14 cellular contexts compared by ENCODE assay signal in genomic region chr10:47339759-47340612, GRCh38. TPM values are rescaled to one million over a fixed set of nuclear protein-coding genes. Genes with fewer than 3 reads are reported as not detected.
DNase-seq lines count a peak whose midpoint lies in the region; ATAC-seq and TF ChIP-seq lines count a peak whose summit lies in the region.
"Had no signal": no experiment of that assay in that cellular context is flagged by ENCODE, and none has a peak within 500 bp of the region (broad histone marks: within the 10 kb centered on the region; RNA-seq: fewer than 3 reads in every experiment).

No MANE protein-coding gene starts in this region.

- intact Hi-C loops in mucosa of descending colon (cut with DNase I, micrococcal nuclease) (no loop called here), colonic mucosa (cut with DNase I) (no loop called here)
- intact Hi-C loops in activated T-helper 2 cell treated with anti-CD3 and anti-CD28 coated beads, Interferon-gamma antibody, Interleukin-2, Interleukin-4, amounts not matched to agents 10 μg/mL and 5 μg/mL and 100 μg/mL, durations not matched to agents 14 hours and 24 hours and 36 hours (cut with micrococcal nuclease), result no loop called here

- H3K27me3 ChIP-seq in colonic mucosa, result no peaks in the 10 kb centered on the region
- H3K27me3 ChIP-seq: uterus had no signal

- no peak overlapping the region for H3K4me3 Mint-ChIP-seq in activated T-helper 2 cell treated with anti-CD3 and anti-CD28 coated beads, Interferon-gamma antibody, Interleukin-2, Interleukin-4, amounts not matched to agents 10 μg/mL and 5 μg/mL and 100 μg/mL, durations not matched to agents 14 hours and 24 hours and 36 hours (ENCODE audit: low read depth)

- H3K4me3 ChIP-seq in mucosa of descending colon (no peak overlapping the region), colonic mucosa (no peak overlapping the region)
- H3K4me3 ChIP-seq: skin epidermis, uterus had no signal

- H3K27ac Mint-ChIP-seq in activated T-helper 2 cell treated with anti-CD3 and anti-CD28 coated beads, Interferon-gamma antibody, Interleukin-2, Interleukin-4, amounts not matched to agents 10 μg/mL and 5 μg/mL and 100 μg/mL, durations not matched to agents 14 hours and 24 hours and 36 hours, result no peak overlapping the region

- H3K4me1 ChIP-seq in mucosa of descending colon (ENCODE audit: low read depth) (peaks cover 4% of the 10 kb centered on the region), colonic mucosa (peaks cover 3% of the 10 kb centered on the region)
- H3K4me1 ChIP-seq: uterus had no signal

- ATAC-seq in HG03175 (IDR thresholded peaks at IDR 0.05; ENCODE audit: unreplicated experiment) (peak; percentile 9), mucosa of descending colon (peak; percentile 85), HG02970 (IDR thresholded peaks at IDR 0.05; ENCODE audit: low FRiP score, unreplicated experiment) (no peak)

- peaks cover 3% of the 10 kb centered on the region for H3K4me1 Mint-ChIP-seq in activated T-helper 2 cell treated with anti-CD3 and anti-CD28 coated beads, Interferon-gamma antibody, Interleukin-2, Interleukin-4, amounts not matched to agents 10 μg/mL and 5 μg/mL and 100 μg/mL, durations not matched to agents 14 hours and 24 hours and 36 hours (ENCODE audit: low read depth)

- H3K27ac ChIP-seq in colonic mucosa, result no peak overlapping the region
- H3K27ac ChIP-seq: C4-2B, skin epidermis, uterus had no signal

- H3K36me3 Mint-ChIP-seq in activated T-helper 2 cell treated with anti-CD3 and anti-CD28 coated beads, Interferon-gamma antibody, Interleukin-2, Interleukin-4, amounts not matched to agents 10 μg/mL and 5 μg/mL and 100 μg/mL, durations not matched to agents 14 hours and 24 hours and 36 hours (ENCODE audit: low read depth), result no peaks in the 10 kb centered on the region

- no peaks in the 10 kb centered on the region for H3K9me3 Mint-ChIP-seq in activated T-helper 2 cell treated with anti-CD3 and anti-CD28 coated beads, Interferon-gamma antibody, Interleukin-2, Interleukin-4, amounts not matched to agents 10 μg/mL and 5 μg/mL and 100 μg/mL, durations not matched to agents 14 hours and 24 hours and 36 hours

- no peak overlapping the region for H3K9ac ChIP-seq in colonic mucosa (ENCODE audit: low read depth in 2 of 2, low read length in 2 of 2)

- H3K36me3 ChIP-seq in mucosa of descending colon (ENCODE audit: low read depth), result no peaks in the 10 kb centered on the region
- H3K36me3 ChIP-seq in colonic mucosa, result no peaks in the 10 kb centered on the region
- H3K36me3 ChIP-seq: uterus had no signal

- TF ChIP-seq CTCF in mucosa of descending colon (IDR thresholded peaks at IDR 0.05), result no peak
- no peak for TF ChIP-seq CTCF in colonic mucosa (IDR thresholded peaks at IDR 0.05)

- DNase-seq in CD1c-positive myeloid dendritic cell (ENCODE audit: extremely low spot score) (peak; percentile 16), SKM-1 treated with dmso at 0.1 percent for 144 hours (lab: John Stamatoyannopoulos, UW; ENCODE audit: unreplicated experiment) (peak; percentile 76), mucosa of descending colon (peak in 1 of 3 donors; percentile 38), colonic mucosa (no peak)
- DNase-seq in activated T-helper 2 cell treated with anti-CD3 and anti-CD28 coated beads, Interferon-gamma antibody, Interleukin-2, Interleukin-4, amounts not matched to agents 10 μg/mL and 5 μg/mL and 100 μg/mL, durations not matched to agents 14 hours and 24 hours and 36 hours (ENCODE audit: low spot score), result no peak
- DNase-seq: NCI-H2029 treated with DMSO at 0.1 percent for 48 hours, SHP77 had no signal

- H3K9me3 ChIP-seq in mucosa of descending colon (no peaks in the 10 kb centered on the region), colonic mucosa (no peaks in the 10 kb centered on the region)
- H3K9me3 ChIP-seq: uterus had no signal

- peaks cover 26% of the 10 kb centered on the region for H3K27me3 Mint-ChIP-seq in activated T-helper 2 cell treated with anti-CD3 and anti-CD28 coated beads, Interferon-gamma antibody, Interleukin-2, Interleukin-4, amounts not matched to agents 10 μg/mL and 5 μg/mL and 100 μg/mL, durations not matched to agents 14 hours and 24 hours and 36 hours (ENCODE audit: low read depth)

RNA-seq across cellular contexts. Expression of gene RBP3, which starts 8.2 kb away (rescaled TPM):
- total RNA-seq in mucosa of descending colon (not detected), colonic mucosa (not detected)
- total RNA-seq in activated T-helper 2 cell treated with anti-CD3 and anti-CD28 coated beads, Interferon-gamma antibody, Interleukin-2, Interleukin-4, amounts not matched to agents 10 μg/mL and 5 μg/mL and 100 μg/mL, durations not matched to agents 14 hours and 24 hours and 36 hours, result not detected in 2 replicates
- total RNA-seq: epithelial cell of proximal tubule, osteocyte, uterus had no signal

RNA-seq across cellular contexts. Expression of gene GDF2, which starts 17.7 kb away (rescaled TPM):
- not detected for total RNA-seq in mucosa of descending colon
- not detected in 2 replicates for total RNA-seq in activated T-helper 2 cell treated with anti-CD3 and anti-CD28 coated beads, Interferon-gamma antibody, Interleukin-2, Interleukin-4, amounts not matched to agents 10 μg/mL and 5 μg/mL and 100 μg/mL, durations not matched to agents 14 hours and 24 hours and 36 hours
- not detected for total RNA-seq in colonic mucosa
- total RNA-seq: epithelial cell of proximal tubule, osteocyte, uterus had no signal

RNA-seq across cellular contexts. Expression of gene GDF10, which starts 40.0 kb away (rescaled TPM):
- 1 to 10 TPM in 1 of 3 donors, under 1 TPM in 2; 0.14 to 3.2 (median 0.41) TPM for total RNA-seq in mucosa of descending colon
- total RNA-seq in activated T-helper 2 cell treated with anti-CD3 and anti-CD28 coated beads, Interferon-gamma antibody, Interleukin-2, Interleukin-4, amounts not matched to agents 10 μg/mL and 5 μg/mL and 100 μg/mL, durations not matched to agents 14 hours and 24 hours and 36 hours, result 0.11 and 0.25 TPM in 2 replicates
- total RNA-seq in colonic mucosa, result under 1 TPM; 0.10 to 0.37 TPM
- total RNA-seq: epithelial cell of proximal tubule, osteocyte had no signal

RNA-seq across cellular contexts. Expression of gene ZNF488, which starts 44.1 kb away (rescaled TPM):
- 1 to 10 TPM in 2 of 3 donors, under 1 TPM in 1; 0.47 to 1.6 (median 1.4) TPM for total RNA-seq in mucosa of descending colon
- 1.4 and 1.7 TPM in 2 replicates for total RNA-seq in activated T-helper 2 cell treated with anti-CD3 and anti-CD28 coated beads, Interferon-gamma antibody, Interleukin-2, Interleukin-4, amounts not matched to agents 10 μg/mL and 5 μg/mL and 100 μg/mL, durations not matched to agents 14 hours and 24 hours and 36 hours
- total RNA-seq in colonic mucosa, result 1 to 10 TPM; 1.3 to 4.1 TPM

Comparison
In these comparisons a context has a peak if more than half of its experiments do, and no peak if none do; other contexts are left out.
1. DNase-seq: peak in CD1c-positive myeloid dendritic cell (single experiment) and SKM-1 treated with dmso at 0.1 percent for 144 hours (single experiment); none in activated T-helper 2 cell treated with anti-CD3 and anti-CD28 coated beads, Interferon-gamma antibody, Interleukin-2, Interleukin-4, amounts not matched to agents 10 μg/mL and 5 μg/mL and 100 μg/mL, durations not matched to agents 14 hours and 24 hours and 36 hours (single experiment) and colonic mucosa (single experiment).